Comparison of ENCODE assay signal across 27 cellular contexts in genomic region chr12:40957417-40957816, GRCh38.
"Had no signal": no experiment of that assay in that cellular context is flagged by ENCODE, and none has a peak within 500 bp of the region (broad histone marks: within the 10 kb centered on the region; RNA-seq: fewer than 3 reads in every experiment).

No MANE protein-coding gene starts in this region.

- H3K36me3 ChIP-seq: stomach, suprapubic skin, thoracic aorta, thyroid gland, tibial artery, tibial nerve, transverse colon, upper lobe of left lung, upper lobe of right lung, uterus, vagina had no signal

- H3K27me3 ChIP-seq: stomach, suprapubic skin, testis, thyroid gland, tibial artery, tibial nerve, transverse colon, upper lobe of left lung, upper lobe of right lung, uterus, vagina had no signal

- FAIRE-seq: urothelium cell line had no signal

- H3K9me3 ChIP-seq: stomach, suprapubic skin, testis, thoracic aorta, thyroid gland, tibial artery, tibial nerve, transverse colon, upper lobe of left lung, upper lobe of right lung, uterus, vagina had no signal

- H3K4me3 ChIP-seq: stomach, suprapubic skin, testis, thoracic aorta, thyroid gland, tibial artery, tibial nerve, transverse colon, upper lobe of left lung, upper lobe of right lung, uterus, vagina had no signal

- H3K4me1 ChIP-seq: stomach, suprapubic skin, testis, thyroid gland, tibial artery, upper lobe of left lung, upper lobe of right lung, uterus, vagina had no signal

- ATAC-seq: stimulated activated effector memory CD8-positive, alpha-beta T cell treated with anti-CD3 and anti-CD28 coated beads, Interleukin-12 subunit alpha, Interleukin-12 subunit beta, amount 100 ng/mL, for 72 hours; stimulated activated memory B cell treated with anti-CD40 and anti-IgM and Interleukin-4, amounts not matched to agents 10 μg/mL and 1 μg/mL and 100 μg/mL, for 72 hours; stimulated activated naive B cell treated with anti-CD40 and anti-IgM and Interleukin-4, amounts not matched to agents 10 μg/mL and 1 μg/mL and 100 μg/mL, for 72 hours; stimulated activated naive CD8-positive, alpha-beta T cell treated with anti-CD3 and anti-CD28 coated beads, Interleukin-15, amount 100 ng/mL, for 72 hours; stimulated activated naive CD8-positive, alpha-beta T cell treated with anti-CD3 and anti-CD28 coated beads, Interleukin-15, Interleukin-2, amounts not matched to agents 100 U/mL and 50 U/mL, for 24 hours; upper lobe of right lung had no signal

- H3K27ac ChIP-seq: stomach, suprapubic skin, testis, thoracic aorta, thyroid gland, tibial artery, tibial nerve, transverse colon, upper lobe of left lung, upper lobe of right lung, uterus, vagina had no signal

- DNase-seq: stimulated activated CD4-positive, alpha-beta T cell treated with anti-CD3 and anti-CD28 coated beads, Interleukin-2, amount 100 ng/mL, for 48 hours; stimulated activated CD4-positive, alpha-beta T cell treated with anti-CD3 and anti-CD28 coated beads, Interleukin-4, amount 100 ng/mL, for 1 hour; stimulated activated CD4-positive, alpha-beta T cell treated with anti-CD3 and anti-CD28 coated beads, Interleukin-4, amount 100 ng/mL, for 24 hours; stimulated activated CD4-positive, alpha-beta T cell treated with anti-CD3 and anti-CD28 coated beads, Interleukin-4, amount 100 ng/mL, for 4 hours; stimulated activated CD8-positive, alpha-beta memory T cell treated with anti-CD3 and anti-CD28 coated beads, Interleukin-4, amount 100 ng/mL, for 48 hours; stimulated activated naive B cell treated with anti-CD40 and anti-IgM and Interleukin-4, amounts not matched to agents 10 μg/mL and 1 μg/mL and 100 μg/mL, for 72 hours; stimulated activated naive CD4-positive, alpha-beta T cell; stimulated activated naive CD4-positive, alpha-beta T cell treated with Interleukin-2 at 50 U/mL for 16 hours; stimulated activated naive CD8-positive, alpha-beta T cell treated with anti-CD3 and anti-CD28 coated beads, Interleukin-15, amount 100 ng/mL, for 72 hours; stimulated activated naive CD8-positive, alpha-beta T cell treated with anti-CD3 and anti-CD28 coated beads, Interleukin-15, Interleukin-2, amounts not matched to agents 100 U/mL and 50 U/mL, for 24 hours; stomach; substantia nigra; testis; thyroid gland; tibial artery; transverse colon; trophoblast cell; upper lobe of left lung; upper lobe of right lung; uterus had no signal
